Comparison of ENCODE assay signal across 24 cellular contexts in genomic region chr13:34588362-34588761, GRCh38.
"Had no signal": no experiment of that assay in that cellular context is flagged by ENCODE, and none has a peak within 500 bp of the region (broad histone marks: within the 10 kb centered on the region; RNA-seq: fewer than 3 reads in every experiment).

No MANE protein-coding gene starts in this region.

- H3K27ac Mint-ChIP-seq: naive thymus-derived CD8-positive, alpha-beta T cell; progenitor cell of endocrine pancreas; stimulated activated naive CD8-positive, alpha-beta T cell treated with anti-CD3 and anti-CD28 coated beads, Interleukin-15, Interleukin-2, amounts not matched to agents 100 ng/mL and 50 ng/mL, for 24 hours had no signal

- DNase-seq: head of caudate nucleus; hippocampal formation; kidney glomerular epithelial cell; left cardiac atrium; lower lobe of right lung; midbrain; naive thymus-derived CD8-positive, alpha-beta T cell; ovary; stimulated activated CD4-positive, alpha-beta T cell treated with anti-CD3 and anti-CD28 coated beads, Interleukin-12 subunit alpha, Interleukin-12 subunit beta, amount 100 ng/mL, for 4 hours; stimulated activated CD4-positive, alpha-beta T cell treated with anti-CD3 and anti-CD28 coated beads, Interleukin-15, amount 100 ng/mL, for 24 hours; stimulated activated CD4-positive, alpha-beta T cell treated with anti-CD3 and anti-CD28 coated beads, Interleukin-2, amount 100 ng/mL, for 24 hours; stimulated activated CD4-positive, alpha-beta T cell treated with anti-CD3 and anti-CD28 coated beads, Interleukin-4, amount 100 ng/mL, for 1 hour; stimulated activated naive CD4-positive, alpha-beta T cell; tibial artery; trophoblast cell; upper lobe of right lung had no signal

- H3K9me3 Mint-ChIP-seq: stimulated activated naive CD8-positive, alpha-beta T cell treated with anti-CD3 and anti-CD28 coated beads, Interleukin-15, Interleukin-2, amounts not matched to agents 100 ng/mL and 50 ng/mL, for 24 hours had no signal

- H3K27ac ChIP-seq: lower lobe of right lung, ovary, right atrium auricular region, skin epidermis, suprapubic skin, thoracic aorta, tibial artery, upper lobe of right lung had no signal

- ATAC-seq: left lobe of liver; lower lobe of right lung; naive thymus-derived CD8-positive, alpha-beta T cell; sciatic nerve; upper lobe of right lung had no signal

- H3K36me3 ChIP-seq: lower lobe of right lung, ovary, right atrium auricular region, suprapubic skin, thoracic aorta, tibial artery, upper lobe of right lung had no signal

- H3K9me3 ChIP-seq: lower lobe of right lung, ovary, right atrium auricular region, suprapubic skin, thoracic aorta, tibial artery, upper lobe of right lung had no signal

- H3K4me3 ChIP-seq: lower lobe of right lung, ovary, right atrium auricular region, skin epidermis, suprapubic skin, thoracic aorta, tibial artery, upper lobe of right lung had no signal

- H3K27me3 ChIP-seq: ovary, right atrium auricular region, suprapubic skin, tibial artery, upper lobe of right lung had no signal

- H3K4me3 Mint-ChIP-seq: naive thymus-derived CD8-positive, alpha-beta T cell; stimulated activated naive CD8-positive, alpha-beta T cell treated with anti-CD3 and anti-CD28 coated beads, Interleukin-15, Interleukin-2, amounts not matched to agents 100 ng/mL and 50 ng/mL, for 24 hours had no signal

- H3K4me1 Mint-ChIP-seq: naive thymus-derived CD8-positive, alpha-beta T cell had no signal

- H3K4me1 ChIP-seq: lower lobe of right lung, suprapubic skin, tibial artery, upper lobe of right lung had no signal

- H3K36me3 Mint-ChIP-seq: naive thymus-derived CD8-positive, alpha-beta T cell had no signal

- H3K27me3 Mint-ChIP-seq: stimulated activated naive CD8-positive, alpha-beta T cell treated with anti-CD3 and anti-CD28 coated beads, Interleukin-15, Interleukin-2, amounts not matched to agents 100 ng/mL and 50 ng/mL, for 24 hours had no signal
